In genomic region chr2:9142551-9143263, GRCh38 we compare ENCODE assay signal across 8 cellular contexts.
DNase-seq lines count a peak whose midpoint lies in the region; ATAC-seq, FAIRE-seq and TF ChIP-seq lines count a peak whose summit lies in the region.

No MANE protein-coding gene starts in this region.

- H3K36me3 ChIP-seq in OCI-LY7 (ENCODE audit: insufficient read depth, low read length) (no peaks in the 10 kb centered on the region), mucosa of stomach (ENCODE audit: control insufficient read depth, insufficient read depth, low read length) (no peaks in the 10 kb centered on the region)

- H3K9me2 ChIP-seq in OCI-LY7 (ENCODE audit: insufficient read depth, low read length) = no peaks in the 10 kb centered on the region

- H3K4me3 ChIP-seq in OCI-LY7 (ENCODE audit: low read depth, low read length, poor library complexity, severe bottlenecking) (peak overlapping the region; percentile 8), mucosa of stomach (ENCODE audit: low read length) (no peak overlapping the region)

- peaks cover 5% of the 10 kb centered on the region for H3K4me1 ChIP-seq in OCI-LY7 (ENCODE audit: insufficient read depth, low read length, poor library complexity, severe bottlenecking)
- peaks cover 55% of the 10 kb centered on the region for H3K4me1 ChIP-seq in mucosa of stomach (ENCODE audit: control insufficient read depth, insufficient read depth, low read length)

- no peaks in the 10 kb centered on the region for H3K79me2 ChIP-seq in OCI-LY7 (ENCODE audit: insufficient read depth, low read depth, low read length)

- intact Hi-C loops in OCI-LY7 (cut with micrococcal nuclease; ENCODE audit: unreplicated experiment) = loop anchor here (1.0 to 5.0 kb wide), 4 partner anchors 191 to 280 kb away; partner anchors contain the start of genes CPSF3 and ITGB1BP1

- peak overlapping the region; percentile 50 for H3K4me2 ChIP-seq in OCI-LY7 (ENCODE audit: low read length)

- no peaks in the 10 kb centered on the region for H4K20me1 ChIP-seq in OCI-LY7 (ENCODE audit: insufficient read depth, low read length)

- H3K9me3 ChIP-seq in OCI-LY7 (ENCODE audit: low read length) = no peaks in the 10 kb centered on the region
- no peaks in the 10 kb centered on the region for H3K9me3 ChIP-seq in mucosa of stomach (ENCODE audit: control insufficient read depth, low read length)

- H3K27ac ChIP-seq in OCI-LY7 (ENCODE audit: low read depth, low read length, poor library complexity, severe bottlenecking) = no peak overlapping the region

- H3K27me3 ChIP-seq in mucosa of stomach (ENCODE audit: control insufficient read depth, insufficient read depth, low read length) = no peaks in the 10 kb centered on the region

- no TSS peak for BruUV-seq in OCI-LY7 (replicated peaks; lab: Mats Ljungman, UMichigan)

- ATAC-seq in HG03565 (IDR thresholded peaks at IDR 0.05; ENCODE audit: unreplicated experiment) = peak; percentile 78
- peak; percentile 93 for ATAC-seq in esophagus mucosa

- H3K9ac ChIP-seq in mucosa of stomach (ENCODE audit: low read length) = peak overlapping the region; percentile 22

- FAIRE-seq in GM19239 (lab: Jason Lieb, UNC) = no peak

- DNase-seq in C1 segment of cervical spinal cord (lab: John Stamatoyannopoulos, UW) (peak in 13 of 14 donors; percentile 38 to 83 (median 61)), GM19239 (ENCODE audit: insufficient read length, low spot score) (peak; percentile 85), OCI-LY7 (ENCODE audit: low spot score) (peak; percentile 65), activated T-cell treated with anti-CD3 and anti-CD28 coated beads for 48 hours (ENCODE audit: low read depth) (peak; percentile 85)
- peak; percentile 58 to 78 for DNase-seq in stimulated activated CD8-positive, alpha-beta memory T cell treated with anti-CD3 and anti-CD28 coated beads, Interleukin-4, amount 100 ng/mL, for 4 hours (ENCODE audit: low read depth in 2 of 2, low spot score in 1 of 2)

- H2AFZ ChIP-seq in OCI-LY7 (ENCODE audit: low read length) = peak overlapping the region; percentile 33; the same call in 1 of the 2 replicates

- POLR2A ChIA-PET in OCI-LY7 (lab: Charles Lee) = interaction anchor here (0.8 kb wide), 1 partner anchor 829 kb away, joined by 3 read pairs; no protein-coding TSS in a partner anchor

- peak; percentile 94 for TF ChIP-seq CTCF in OCI-LY7 (conservative IDR thresholded peaks at IDR 0.05; ENCODE audit: low read length)

- CTCF ChIA-PET in OCI-LY7 (lab: Charles Lee; ENCODE audit: unreplicated experiment) = interaction anchor here (0.5 to 1.4 kb wide), 3 partner anchors 192 to 228 kb away, joined by 3 to 4 read pairs (median 3); no protein-coding TSS in a partner anchor
